ENCODE assay signal across 7 cellular contexts in the genomic region with DNA sequence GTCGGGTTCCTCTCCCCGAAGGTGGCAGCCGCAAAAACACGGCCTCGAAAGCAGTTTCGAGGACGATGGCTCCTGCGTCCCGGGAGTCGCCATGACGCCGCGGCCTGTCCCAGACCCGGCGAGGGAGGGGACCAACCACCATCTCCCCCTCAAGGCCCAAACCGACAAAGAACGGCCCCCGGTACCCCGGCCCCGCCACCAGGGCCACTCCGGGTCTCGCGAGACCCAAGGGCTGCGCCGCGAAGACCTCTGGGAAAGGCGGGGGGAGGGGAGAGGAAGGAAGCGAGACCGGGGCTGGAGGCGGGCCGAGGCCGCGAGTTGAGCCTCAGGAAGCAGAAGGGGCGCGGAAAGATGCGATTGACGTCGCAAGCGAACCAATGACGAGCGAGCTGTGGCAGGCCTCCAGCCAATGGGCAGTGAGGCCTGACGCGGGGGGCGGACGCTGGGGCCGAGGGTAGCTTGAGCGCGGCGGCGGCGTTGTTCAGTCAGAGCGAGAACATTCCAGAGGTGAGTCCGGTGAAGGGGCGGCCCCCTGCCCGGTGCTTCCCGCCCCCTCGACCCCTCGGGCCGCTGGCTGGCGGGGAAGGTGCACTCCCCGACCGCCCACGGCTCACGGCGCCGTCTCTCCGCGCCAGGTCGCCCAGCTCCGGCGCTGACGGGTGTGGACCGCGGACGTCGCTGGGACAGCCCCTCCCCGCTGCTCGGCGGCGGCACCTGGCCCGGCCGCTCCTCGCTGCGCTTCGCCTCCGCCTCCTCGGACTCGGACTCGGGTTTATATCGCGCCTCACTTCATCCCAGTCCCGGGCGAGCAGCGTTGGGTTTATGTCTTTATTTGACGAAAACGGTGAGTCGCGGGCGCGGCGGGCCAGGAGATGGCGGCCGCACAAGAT. TPM values are rescaled to one million over a fixed set of nuclear protein-coding genes. Genes with fewer than 3 reads are reported as not detected.
DNase-seq lines count a peak whose midpoint lies in the region; ATAC-seq and TF ChIP-seq lines count a peak whose summit lies in the region.

A gene (plus strand): TSS at position 484 of the 890 bp plus-strand sequence. CDS start 1,624 bp downstream, outside the sequence.

- no peaks in the 10 kb centered on the region for H3K9me2 ChIP-seq in hepatocyte (replicated peaks; ENCODE audit: insufficient read depth)

- WGBS in hepatocyte (ENCODE audit: low lambda C conversion rate, missing lambda C conversion rate) = 1% methylated on average over 63 of the region's 103 CpGs

- peaks cover 65% of the 10 kb centered on the region for H3K79me2 ChIP-seq in hepatocyte

- DNase-seq in NCI-H2081 (lab: John Stamatoyannopoulos, UW) (peak; percentile 99 to 100), T1000 (lab: John Stamatoyannopoulos, UW) (peak; percentile 97), astrocyte of the hippocampus (ENCODE audit: low read depth, low spot score) (peak; percentile 100), hepatocyte (ENCODE audit: low spot score) (peak; percentile 100), retina (peak; percentile 100)

- peaks cover 18% of the 10 kb centered on the region for H3K4me1 ChIP-seq in hepatocyte (ENCODE audit: insufficient read depth)

- peak within 1 kb of the TSS; percentile 58 for H2AFZ ChIP-seq in hepatocyte

- peaks cover 44% of the 10 kb centered on the region for H4K20me1 ChIP-seq in hepatocyte (ENCODE audit: insufficient read depth, poor library complexity, severe bottlenecking)

- TF ChIP-seq CTCF in hepatocyte (IDR thresholded peaks at IDR 0.05; ENCODE audit: poor library complexity) = no peak

- H3K27ac ChIP-seq in hepatocyte = peak within 1 kb of the TSS; percentile 99

- peaks cover 13% of the 10 kb centered on the region for H3K36me3 ChIP-seq in hepatocyte (replicated peaks; ENCODE audit: insufficient read depth, low read depth)

- H3K27me3 ChIP-seq in hepatocyte = no peaks in the 10 kb centered on the region

- H3K4me2 ChIP-seq in hepatocyte = peak within 1 kb of the TSS; percentile 92

- peak; percentile 83 for ATAC-seq in GM18508 (IDR thresholded peaks at IDR 0.05; ENCODE audit: insufficient read depth, unreplicated experiment)
- ATAC-seq in HG03025 (IDR thresholded peaks at IDR 0.05; ENCODE audit: low FRiP score, unreplicated experiment) = peak; percentile 91

- H3K9me3 ChIP-seq in hepatocyte (ENCODE audit: low read depth) = no peaks in the 10 kb centered on the region

- peak within 1 kb of the TSS; percentile 95 for H3K4me3 ChIP-seq in hepatocyte

RNA-seq across cellular contexts. Expression of the gene that starts here (rescaled TPM):
- total RNA-seq in hepatocyte = 151 and 161 TPM in 2 replicates
- 331 and 355 TPM in 2 replicates for polyA plus RNA-seq in hepatocyte

Comparison
In these comparisons a context has a peak if more than half of its experiments do, and no peak if none do; other contexts are left out.
1. Peak in every context shown above with its lines: DNase-seq, ATAC-seq, H3K4me3 ChIP-seq and H3K27ac ChIP-seq.